ENCODE assay signal across 12 cellular contexts in genomic region chr7:128379900-128380806, GRCh38. TPM values are rescaled to one million over a fixed set of nuclear protein-coding genes. Genes with fewer than 3 reads are reported as not detected.
"Had no signal": no experiment of that assay in that cellular context is flagged by ENCODE, and none has a peak within 500 bp of the region (broad histone marks: within the 10 kb centered on the region; RNA-seq: fewer than 3 reads in every experiment).

No MANE protein-coding gene starts in this region.

- H3K9me3 ChIP-seq: gastroesophageal sphincter, left lung, sigmoid colon, uterus had no signal

- H3K27me3 ChIP-seq: gastroesophageal sphincter, left lung, sigmoid colon, uterus had no signal

- ATAC-seq: activated CD4-positive, CD25-positive, alpha-beta regulatory T cell treated with anti-CD3 and anti-CD28 coated beads, Interleukin-2, amount 50 U/mL, for 24 hours had no signal

- H3K4me3 ChIP-seq: dorsolateral prefrontal cortex, gastroesophageal sphincter, left lung, sigmoid colon, uterus had no signal

- H3K36me3 ChIP-seq: gastroesophageal sphincter, left lung, sigmoid colon, uterus had no signal

- H3K4me1 ChIP-seq: gastroesophageal sphincter, sigmoid colon, uterus had no signal

- H3K27ac ChIP-seq: dorsolateral prefrontal cortex, gastroesophageal sphincter, left lung, sigmoid colon, uterus had no signal

- DNase-seq: activated naive CD4-positive, alpha-beta T cell treated with anti-CD3 and anti-CD28 coated beads, Interleukin-2, amount 50 U/mL, for 16 hours; activated T-cell treated with anti-CD3 and anti-CD28 coated beads for 4 hours; dorsolateral prefrontal cortex; mammary epithelial cell; occipital lobe; sigmoid colon; T1000; uterus had no signal

RNA-seq across cellular contexts. Expression of gene PRRT4, which starts 18.7 kb away (rescaled TPM):
- total RNA-seq: pulmonary artery endothelial cell had no signal
